Comparison of ENCODE assay signal across 19 cellular contexts in the genomic region with DNA sequence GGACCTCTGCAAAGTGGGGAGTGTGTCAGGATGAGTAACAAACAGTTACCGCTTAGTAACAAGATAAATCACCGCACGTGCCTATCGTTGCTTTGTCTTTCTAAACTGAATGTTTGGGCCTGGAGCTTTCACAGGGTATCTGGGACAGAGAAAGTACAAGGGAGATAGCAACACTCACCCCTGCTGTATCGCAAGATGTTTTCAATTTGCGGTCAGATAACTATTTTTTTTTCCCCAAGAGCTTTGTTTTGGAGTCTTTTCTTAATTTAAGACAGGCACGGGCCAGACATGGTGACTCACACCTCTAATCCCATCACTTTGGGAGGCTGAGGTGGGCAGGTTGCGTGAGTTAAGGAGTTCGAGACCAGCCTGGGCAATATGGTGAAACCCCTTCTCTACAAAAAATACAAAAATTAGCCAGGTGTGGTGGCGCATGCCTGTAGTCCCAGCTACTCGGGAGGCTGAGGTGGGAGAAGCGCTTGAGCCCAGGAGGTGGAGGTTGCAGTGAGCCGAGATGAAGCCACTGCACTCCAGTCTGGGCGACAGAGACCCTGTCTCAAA.
DNase-seq lines count a peak whose midpoint lies in the region; ATAC-seq, FAIRE-seq and TF ChIP-seq lines count a peak whose summit lies in the region.
"Had no signal": no experiment of that assay in that cellular context is flagged by ENCODE, and none has a peak within 500 bp of the region (broad histone marks: within the 10 kb centered on the region; RNA-seq: fewer than 3 reads in every experiment).

No MANE protein-coding gene starts in this region.

- CTCF ChIA-PET in A673 (lab: Charles Lee) = no interaction called here
- CTCF ChIA-PET in K562 (lab: Yijun Ruan, JAX; ENCODE audit: low intra/inter-chr PET ratio) = no interaction called here

- H3K79me2 ChIP-seq in K562 (ENCODE audit: control insufficient read depth, insufficient read depth, low read length) = no peaks in the 10 kb centered on the region

- BruUV-seq in A673 (replicated peaks; lab: Mats Ljungman, UMichigan) (no TSS peak), K562 (replicated peaks; lab: Mats Ljungman, UMichigan) (no TSS peak)

- TF ChIP-seq RAD21 in K562 (CRISPR knock-in tag; conservative IDR thresholded peaks at IDR 0.05 in 1 of 2, IDR thresholded peaks at IDR 0.05 in 1 of 2) = no peak

- no peaks in the 10 kb centered on the region for H3K4me1 ChIP-seq in A673 (ENCODE audit: insufficient read depth, low read length, poor library complexity, severe bottlenecking)
- no peaks in the 10 kb centered on the region for H3K4me1 ChIP-seq in K562 (replicated peaks in 1 of 2; ENCODE audit: control insufficient read depth in 2 of 2, insufficient read depth in 2 of 2, low read length in 2 of 2)
- no peaks in the 10 kb centered on the region for H3K4me1 ChIP-seq in psoas muscle

- H3K9me1 ChIP-seq in K562 (ENCODE audit: control insufficient read depth, insufficient read depth, low read length) = no peaks in the 10 kb centered on the region

- in situ Hi-C loops in K562 (cut with MboI) = no loop called here

- TF ChIP-seq POLR2A in K562 (conservative IDR thresholded peaks at IDR 0.05) = no peak

- no peak overlapping the region for H3K9ac ChIP-seq in K562 (ENCODE audit: insufficient read depth in 1 of 2, low read depth in 2 of 2, low read length in 2 of 2)

- H3K4me3 ChIP-seq in A673 (ENCODE audit: low read depth, low read length, poor library complexity, severe bottlenecking) (no peak overlapping the region), K562 (no peak overlapping the region), fibroblast of villous mesenchyme (ENCODE audit: low read depth, low read length) (no peak overlapping the region), psoas muscle (no peak overlapping the region)
- H3K4me3 ChIP-seq: GM23338 had no signal

- no peak for TF ChIP-seq EP300 in K562 (IDR thresholded peaks at IDR 0.05; ENCODE audit: low read length)

- no peak for ATAC-seq in K562
- no peak for ATAC-seq in GM18868 (IDR thresholded peaks at IDR 0.05; ENCODE audit: unreplicated experiment)
- no peak for ATAC-seq in psoas muscle
- no peak for ATAC-seq in HG03175 (IDR thresholded peaks at IDR 0.05; ENCODE audit: unreplicated experiment)
- ATAC-seq: CD8-positive, alpha-beta T cell; GM23338 had no signal

- no peaks in the 10 kb centered on the region for H4K20me1 ChIP-seq in K562 (replicated peaks; ENCODE audit: control insufficient read depth, insufficient read depth, low read length)

- DNase-seq in A673 (ENCODE audit: low spot score) = peak; percentile 8
- DNase-seq in GM04504 (ENCODE audit: low read depth) = peak; percentile 2
- DNase-seq in K562 (ENCODE audit: extremely low read depth in 1 of 4, low spot score in 3 of 4) = peak; percentile 2 to 26 (median 16)
- peak; percentile 3 for DNase-seq in fibroblast of villous mesenchyme (ENCODE audit: low read depth)
- no peak for DNase-seq in psoas muscle
- no peak for DNase-seq in cortex of kidney (lab: John Stamatoyannopoulos, UW)
- DNase-seq: CD8-positive, alpha-beta T cell; COR-L47; DMS153; DMS79 treated with DMSO at 0.1 percent for 48 hours; EL; H9; KBM-7 had no signal

- no peak for FAIRE-seq in K562 (lab: Jason Lieb, UNC)
- FAIRE-seq: D721Med, G401.6, GM12892 had no signal

- POLR2A ChIA-PET in A673 (lab: Charles Lee; ENCODE audit: low non-redundant PET) (interaction anchor here (0.6 kb wide), 1 partner anchor 200 kb away, joined by 3 read pairs; no protein-coding TSS in a partner anchor), K562 (lab: Yijun Ruan, JAX) (interaction anchor here (0.7 kb wide), 1 partner anchor 194 kb away, joined by 3 read pairs; no protein-coding TSS in a partner anchor)

- H3K4me2 ChIP-seq in K562 (ENCODE audit: insufficient read depth, low read length) = no peak overlapping the region
- H3K4me2 ChIP-seq: GM23338 had no signal

- H2AFZ ChIP-seq in K562 (ENCODE audit: low read depth, low read length) = no peak overlapping the region
- H2AFZ ChIP-seq: GM23338 had no signal

- H3K36me3 ChIP-seq in A673 (ENCODE audit: insufficient read depth, low read length, poor library complexity, severe bottlenecking) (no peaks in the 10 kb centered on the region), K562 (ENCODE audit: control insufficient read depth, insufficient read depth, low read length) (no peaks in the 10 kb centered on the region), psoas muscle (ENCODE audit: insufficient read depth in 1 of 2, low read depth in 1 of 2) (no peaks in the 10 kb centered on the region)

- no peaks in the 10 kb centered on the region for H3K9me3 ChIP-seq in A673 (ENCODE audit: low read depth, low read length, poor library complexity, severe bottlenecking)
- H3K9me3 ChIP-seq in K562 (replicated peaks; ENCODE audit: control insufficient read depth, insufficient read depth, low read depth, low read length) = no peaks in the 10 kb centered on the region
- H3K9me3 ChIP-seq in psoas muscle = no peaks in the 10 kb centered on the region

- WGBS in K562 (ENCODE audit: insufficient coverage, low coverage, missing lambda C conversion rate) = 76% methylated on average over 11 of the region's 14 CpGs
- WGBS in psoas muscle, 3 donors = 96 to 97% (median 96%) methylated on average over 14 of the region's 14 CpGs

- TF ChIP-seq CTCF in A673 (conservative IDR thresholded peaks at IDR 0.05; ENCODE audit: low read depth, low read length) (no peak), K562 (IDR thresholded peaks at IDR 0.05 in 2 of 3, conservative IDR thresholded peaks at IDR 0.05 in 1 of 3; ENCODE audit: insufficient read depth in 2 of 3, low read depth in 1 of 3, low read length in 3 of 3) (no peak), fibroblast of villous mesenchyme (IDR thresholded peaks at IDR 0.05; ENCODE audit: insufficient read depth, low read depth, low read length) (no peak), psoas muscle (IDR thresholded peaks at IDR 0.05) (no peak)

- intact Hi-C loops in A673 (cut with micrococcal nuclease; ENCODE audit: unreplicated experiment) (no loop called here), K562 (cut with micrococcal nuclease) (no loop called here), psoas muscle (cut with DNase I) (no loop called here)

- H3K27me3 ChIP-seq in A673 (replicated peaks; ENCODE audit: insufficient read depth, low read depth, low read length, poor library complexity) (no peaks in the 10 kb centered on the region), K562 (ENCODE audit: control insufficient read depth in 2 of 2, insufficient read depth in 2 of 2, low read length in 2 of 2) (no peaks in the 10 kb centered on the region), psoas muscle (ENCODE audit: insufficient read depth in 3 of 3, low read length in 2 of 3) (no peaks in the 10 kb centered on the region)

- H3K27ac ChIP-seq in A673 (ENCODE audit: low read depth, low read length, poor library complexity, severe bottlenecking) = no peak overlapping the region
- no peak overlapping the region for H3K27ac ChIP-seq in K562 (ENCODE audit: extremely low read depth, low read depth, low read length)
- H3K27ac ChIP-seq in psoas muscle = no peak overlapping the region

TF ChIP-seq in K562, 482 proteins besides CTCF, POLR2A, EP300 and RAD21 (continues in another document):
- TF ChIP-seq ZNF143 (CRISPR knock-in tag; IDR thresholded peaks at IDR 0.05) (no peak), NCOA4 (IDR thresholded peaks at IDR 0.05; ENCODE audit: partially characterized antibody) (no peak), HMGN3 (IDR thresholded peaks at IDR 0.05; ENCODE audit: borderline replicate concordance, extremely low read depth, insufficient read length, low read depth, low read length) (no peak), HNRNPK (IDR thresholded peaks at IDR 0.05; ENCODE audit: low read depth, low read length, poor library complexity, severe bottlenecking) (no peak), TCF3 (CRISPR knock-in tag; IDR thresholded peaks at IDR 0.05) (peak; percentile 59), FOSL1 (tag; conservative IDR thresholded peaks at IDR 0.05) (peak; percentile 59; the same call in 1 of the 2 replicates), HDAC6 (IDR thresholded peaks at IDR 0.05; ENCODE audit: low read depth, low read length) (no peak), SOX6 (IDR thresholded peaks at IDR 0.05) (peak; percentile 59), ADNP (tag; IDR thresholded peaks at IDR 0.05) (peak; percentile 95), CBFA2T2 (conservative IDR thresholded peaks at IDR 0.05) (0 out of 2 replicates have a peak, but pooled peaks have one; percentile 8), ZSCAN29 (IDR thresholded peaks at IDR 0.05) (no peak), ZFX (CRISPR knock-in tag; IDR thresholded peaks at IDR 0.05) (peak; percentile 22; the same call in 1 of the 2 replicates), CBFA2T3 (IDR thresholded peaks at IDR 0.05) (peak; percentile 60)
- TF ChIP-seq, protein P1, sequence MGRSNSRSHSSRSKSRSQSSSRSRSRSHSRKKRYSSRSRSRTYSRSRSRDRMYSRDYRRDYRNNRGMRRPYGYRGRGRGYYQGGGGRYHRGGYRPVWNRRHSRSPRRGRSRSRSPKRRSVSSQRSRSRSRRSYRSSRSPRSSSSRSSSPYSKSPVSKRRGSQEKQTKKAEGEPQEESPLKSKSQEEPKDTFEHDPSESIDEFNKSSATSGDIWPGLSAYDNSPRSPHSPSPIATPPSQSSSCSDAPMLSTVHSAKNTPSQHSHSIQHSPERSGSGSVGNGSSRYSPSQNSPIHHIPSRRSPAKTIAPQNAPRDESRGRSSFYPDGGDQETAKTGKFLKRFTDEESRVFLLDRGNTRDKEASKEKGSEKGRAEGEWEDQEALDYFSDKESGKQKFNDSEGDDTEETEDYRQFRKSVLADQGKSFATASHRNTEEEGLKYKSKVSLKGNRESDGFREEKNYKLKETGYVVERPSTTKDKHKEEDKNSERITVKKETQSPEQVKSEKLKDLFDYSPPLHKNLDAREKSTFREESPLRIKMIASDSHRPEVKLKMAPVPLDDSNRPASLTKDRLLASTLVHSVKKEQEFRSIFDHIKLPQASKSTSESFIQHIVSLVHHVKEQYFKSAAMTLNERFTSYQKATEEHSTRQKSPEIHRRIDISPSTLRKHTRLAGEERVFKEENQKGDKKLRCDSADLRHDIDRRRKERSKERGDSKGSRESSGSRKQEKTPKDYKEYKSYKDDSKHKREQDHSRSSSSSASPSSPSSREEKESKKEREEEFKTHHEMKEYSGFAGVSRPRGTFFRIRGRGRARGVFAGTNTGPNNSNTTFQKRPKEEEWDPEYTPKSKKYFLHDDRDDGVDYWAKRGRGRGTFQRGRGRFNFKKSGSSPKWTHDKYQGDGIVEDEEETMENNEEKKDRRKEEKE (IDR thresholded peaks at IDR 0.05; ENCODE audit: borderline replicate concordance in 1 of 2, control insufficient read depth in 1 of 2, low read depth in 2 of 2, low read length in 1 of 2) = no peak
- TF ChIP-seq, protein P2, sequence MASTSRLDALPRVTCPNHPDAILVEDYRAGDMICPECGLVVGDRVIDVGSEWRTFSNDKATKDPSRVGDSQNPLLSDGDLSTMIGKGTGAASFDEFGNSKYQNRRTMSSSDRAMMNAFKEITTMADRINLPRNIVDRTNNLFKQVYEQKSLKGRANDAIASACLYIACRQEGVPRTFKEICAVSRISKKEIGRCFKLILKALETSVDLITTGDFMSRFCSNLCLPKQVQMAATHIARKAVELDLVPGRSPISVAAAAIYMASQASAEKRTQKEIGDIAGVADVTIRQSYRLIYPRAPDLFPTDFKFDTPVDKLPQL (IDR thresholded peaks at IDR 0.05; ENCODE audit: extremely low read depth, insufficient read length) = no peak

Comparison
In these comparisons a context has a peak if more than half of its experiments do, and no peak if none do; other contexts are left out.
1. DNase-seq: peak in A673 (single experiment), GM04504 (single experiment), K562 (4 of 4) and fibroblast of villous mesenchyme (single experiment); none in psoas muscle (0 of 2) and cortex of kidney (single experiment).